Comparison of ENCODE assay signal across 7 cellular contexts in the genomic region with DNA sequence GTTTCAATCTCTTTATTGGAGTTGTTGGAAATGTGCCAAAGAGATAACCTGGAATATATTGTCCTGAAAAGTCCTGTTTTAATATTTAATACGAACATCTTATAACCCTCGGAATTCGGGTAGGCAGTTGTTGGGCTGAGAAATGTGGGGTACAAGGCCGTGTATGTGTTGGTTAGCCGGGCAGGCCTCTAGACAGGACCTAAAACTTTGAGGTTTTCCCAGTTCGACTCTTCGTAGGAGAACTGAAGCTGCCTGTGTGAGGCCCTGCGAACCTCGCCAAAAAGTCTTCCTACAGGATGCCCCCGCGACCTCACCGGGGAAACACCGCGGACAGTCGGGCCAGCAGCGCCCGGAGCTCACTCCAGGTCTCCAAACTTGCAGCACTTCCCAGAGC. TPM values are rescaled to one million over a fixed set of nuclear protein-coding genes. Genes with fewer than 3 reads are reported as not detected.
A peak's percentile ranks its signal among the peaks of the same experiment; 100 is the strongest.
DNase-seq lines count a peak whose midpoint lies in the region; ATAC-seq and TF ChIP-seq lines count a peak whose summit lies in the region.

No MANE protein-coding gene starts in this region.

- H4K20me1 ChIP-seq in Loucy (ENCODE audit: insufficient read depth, low read length, poor library complexity, severe bottlenecking), result peaks cover 31% of the 10 kb centered on the region

- H3K9ac ChIP-seq in Loucy (ENCODE audit: low read depth, low read length, poor library complexity, severe bottlenecking), result peak overlapping the region; percentile 78

- H3K36me3 ChIP-seq in Loucy (ENCODE audit: insufficient read depth, low read length), result no peaks in the 10 kb centered on the region
- H3K36me3 ChIP-seq in effector memory CD4-positive, alpha-beta T cell (ENCODE audit: control insufficient read depth, insufficient read depth, low read length), result no peaks in the 10 kb centered on the region

- H3K27me3 Mint-ChIP-seq in osteocyte (ENCODE audit: unreplicated experiment), result no peaks in the 10 kb centered on the region

- peak overlapping the region; percentile 80 for H3K4me3 Mint-ChIP-seq in osteocyte (ENCODE audit: unreplicated experiment)

- H3K9me3 Mint-ChIP-seq in osteocyte (ENCODE audit: unreplicated experiment), result no peaks in the 10 kb centered on the region

- no peak overlapping the region for H3K27ac ChIP-seq in effector memory CD4-positive, alpha-beta T cell (ENCODE audit: insufficient read depth, low read length, poor library complexity, severe bottlenecking)

- POLR2A ChIA-PET in GM10248 (lab: Yijun Ruan, JAX), result no interaction called here

- no peak for DNase-seq in effector memory CD4-positive, alpha-beta T cell
- DNase-seq in osteocyte (ENCODE audit: extremely low spot score, unreplicated experiment) (no peak), GM10248 (ENCODE audit: extremely low spot score) (no peak), HPDE6-E6E7 (ENCODE audit: extremely low spot score) (no peak), cortex of kidney (lab: John Stamatoyannopoulos, UW) (no peak)

- ATAC-seq in GM19395 (IDR thresholded peaks at IDR 0.05; ENCODE audit: unreplicated experiment), result peak; percentile 10

- peak overlapping the region; percentile 77 for H2AFZ ChIP-seq in Loucy (ENCODE audit: low read length)

- peaks cover 47% of the 10 kb centered on the region for H3K79me2 ChIP-seq in Loucy (ENCODE audit: insufficient read depth, low read length)

- peak overlapping the region; percentile 55 for H3K27ac Mint-ChIP-seq in osteocyte (ENCODE audit: unreplicated experiment)

- H3K4me1 Mint-ChIP-seq in osteocyte (ENCODE audit: unreplicated experiment), result peaks cover 40% of the 10 kb centered on the region

- no peaks in the 10 kb centered on the region for H3K36me3 Mint-ChIP-seq in osteocyte (ENCODE audit: unreplicated experiment)

- H3K4me2 ChIP-seq in Loucy (ENCODE audit: low read depth, low read length, poor library complexity, severe bottlenecking), result peak overlapping the region; percentile 86

- H3F3A ChIP-seq in Loucy (ENCODE audit: low read depth), result peaks cover 9% of the 10 kb centered on the region; the same call in 1 of the 2 replicates

- no peaks in the 10 kb centered on the region for H3K27me3 ChIP-seq in Loucy (ENCODE audit: insufficient read depth, low read length, poor library complexity, severe bottlenecking)
- no peaks in the 10 kb centered on the region for H3K27me3 ChIP-seq in effector memory CD4-positive, alpha-beta T cell (replicated peaks; ENCODE audit: control insufficient read depth, insufficient read depth, low read length, poor library complexity, severe bottlenecking)

- TF ChIP-seq CTCF in Loucy (conservative IDR thresholded peaks at IDR 0.05; ENCODE audit: low read length), result no peak
- TF ChIP-seq CTCF in osteocyte (IDR thresholded peaks at IDR 0.05), result no peak
- no peak for TF ChIP-seq CTCF in GM10248 (IDR thresholded peaks at IDR 0.05; ENCODE audit: control extremely low read depth, extremely low read depth, low read depth, missing control alignments)

- peak overlapping the region; percentile 83 for H3K4me3 ChIP-seq in Loucy (ENCODE audit: low read length, poor library complexity, severe bottlenecking)
- H3K4me3 ChIP-seq in effector memory CD4-positive, alpha-beta T cell (ENCODE audit: insufficient read depth, low read depth, low read length, poor library complexity, severe bottlenecking), result peak overlapping the region; percentile 58

- H3K9me3 ChIP-seq in Loucy (ENCODE audit: insufficient read depth, low read depth, low read length), result no peaks in the 10 kb centered on the region
- H3K9me3 ChIP-seq in effector memory CD4-positive, alpha-beta T cell (ENCODE audit: control insufficient read depth, low read length), result no peaks in the 10 kb centered on the region

- peaks cover 52% of the 10 kb centered on the region for H3K4me1 ChIP-seq in Loucy (ENCODE audit: insufficient read depth, low read length, poor library complexity, severe bottlenecking)
- no peaks in the 10 kb centered on the region for H3K4me1 ChIP-seq in effector memory CD4-positive, alpha-beta T cell (ENCODE audit: control insufficient read depth, insufficient read depth, low read length, poor library complexity, severe bottlenecking)

- CTCF ChIA-PET in GM10248 (lab: Yijun Ruan, JAX), result interaction anchor here (2.7 kb wide), 1 partner anchor 19 kb away, joined by 15 read pairs; no protein-coding TSS in a partner anchor

- no peaks in the 10 kb centered on the region for H3K9me2 ChIP-seq in Loucy (replicated peaks; ENCODE audit: low read depth, low read length)

RNA-seq across cellular contexts. Expression of a gene that starts 0.6 kb away (rescaled TPM):
- 42.7 and 47.9 TPM in 2 replicates for total RNA-seq in osteocyte
